Comparison of ENCODE assay signal across 10 cellular contexts in genomic region chr6:16505711-16506362, GRCh38.
DNase-seq lines count a peak whose midpoint lies in the region; ATAC-seq and TF ChIP-seq lines count a peak whose summit lies in the region.
"Had no signal": no experiment of that assay in that cellular context is flagged by ENCODE, and none has a peak within 500 bp of the region (broad histone marks: within the 10 kb centered on the region; RNA-seq: fewer than 3 reads in every experiment).

No MANE protein-coding gene starts in this region.

- H3K27me3 ChIP-seq in right atrium auricular region (no peaks in the 10 kb centered on the region), thyroid gland (no peaks in the 10 kb centered on the region)

- intact Hi-C loops in thyroid gland (cut with DNase I), result no loop called here

- TF ChIP-seq CTCF in HEK293 (tag by site-specific recombination; IDR thresholded peaks at IDR 0.05) (no peak), right atrium auricular region (IDR thresholded peaks at IDR 0.05) (no peak), thyroid gland (IDR thresholded peaks at IDR 0.05) (no peak)

- TF ChIP-seq POLR2A in thyroid gland (IDR thresholded peaks at IDR 0.05), result no peak

- H3K4me1 ChIP-seq in HEK293 (ENCODE audit: control insufficient read depth, insufficient read depth, low read length), result no peaks in the 10 kb centered on the region
- peaks cover 0 to 21% of the 10 kb centered on the region in 2 donors for H3K4me1 ChIP-seq in right atrium auricular region
- peaks cover 25 to 33% of the 10 kb centered on the region in 2 donors for H3K4me1 ChIP-seq in thyroid gland

- 65 to 66% methylated on average over 9 of the region's 9 CpGs for WGBS in thyroid gland, 2 donors

- H3K4me3 ChIP-seq in HEK293 (ENCODE audit: low read depth, low read length) (no peak overlapping the region), right atrium auricular region (no peak overlapping the region), thyroid gland (replicated peaks in 1 of 3) (no peak overlapping the region)

- no peak overlapping the region for H3K27ac ChIP-seq in HEK293 (ENCODE audit: extremely low read depth, low read depth, low read length)
- H3K27ac ChIP-seq in right atrium auricular region, result peak overlapping the region; percentile 3 to 39
- H3K27ac ChIP-seq in thyroid gland, result peak overlapping the region; percentile 19 to 57 (median 54)

- ATAC-seq in esophagus mucosa, result no peak

- CTCF ChIA-PET in HEK293 (lab: Yijun Ruan, JAX), result interaction anchor here (0.6 to 2.1 kb wide), 5 partner anchors 7 to 1605 kb away, joined by 3 to 21 read pairs (median 3); no protein-coding TSS in a partner anchor

- H3K36me3 ChIP-seq in HEK293 (ENCODE audit: control insufficient read depth in 2 of 2, insufficient read depth in 1 of 2, low read length in 2 of 2) (no peaks in the 10 kb centered on the region), right atrium auricular region (no peaks in the 10 kb centered on the region), thyroid gland (no peaks in the 10 kb centered on the region)

- POLR2A ChIA-PET in HEK293 (lab: Yijun Ruan, JAX), result no interaction called here

- DNase-seq in amniotic epithelial cell (ENCODE audit: low read depth) (peak; percentile 34), right atrium auricular region (ENCODE audit: low spot score) (no peak), thyroid gland (peak in 1 of 2 donors; percentile 19), iPS-NIHi7 (ENCODE audit: extremely low spot score) (no peak), SIG-M5 treated with dmso at 0.1 percent for 504 hours (lab: John Stamatoyannopoulos, UW; ENCODE audit: unreplicated experiment) (no peak)
- DNase-seq: activated CD4-positive, alpha-beta memory T cell treated with anti-CD3 and anti-CD28 coated beads, Interleukin-2, amount 10 ng/mL, durations not matched to agents 7 days and 5 days; NCI-H1105 treated with DMSO at 0.1 percent for 48 hours; SIG-M5 had no signal

- H3K9me3 ChIP-seq in HEK293 (ENCODE audit: control insufficient read depth, insufficient read depth, low read depth, low read length) (no peaks in the 10 kb centered on the region), right atrium auricular region (no peaks in the 10 kb centered on the region), thyroid gland (no peaks in the 10 kb centered on the region)

TF ChIP-seq in HEK293, 187 proteins besides CTCF, POLR2A, EP300 and RAD21:
- TF ChIP-seq ZNF654 (tag by site-specific recombination; IDR thresholded peaks at IDR 0.05; ENCODE audit: low read depth) (0 out of 2 replicates have a peak, but pooled peaks have one; percentile 4), ZSCAN23 (tag by site-specific recombination; IDR thresholded peaks at IDR 0.05) (no peak), PATZ1 (tag by site-specific recombination; IDR thresholded peaks at IDR 0.05) (no peak)
TF ChIP-seq in HEK293: peak in this region for 1.
